Comparison of ENCODE assay signal across 8 cellular contexts in the genomic region with DNA sequence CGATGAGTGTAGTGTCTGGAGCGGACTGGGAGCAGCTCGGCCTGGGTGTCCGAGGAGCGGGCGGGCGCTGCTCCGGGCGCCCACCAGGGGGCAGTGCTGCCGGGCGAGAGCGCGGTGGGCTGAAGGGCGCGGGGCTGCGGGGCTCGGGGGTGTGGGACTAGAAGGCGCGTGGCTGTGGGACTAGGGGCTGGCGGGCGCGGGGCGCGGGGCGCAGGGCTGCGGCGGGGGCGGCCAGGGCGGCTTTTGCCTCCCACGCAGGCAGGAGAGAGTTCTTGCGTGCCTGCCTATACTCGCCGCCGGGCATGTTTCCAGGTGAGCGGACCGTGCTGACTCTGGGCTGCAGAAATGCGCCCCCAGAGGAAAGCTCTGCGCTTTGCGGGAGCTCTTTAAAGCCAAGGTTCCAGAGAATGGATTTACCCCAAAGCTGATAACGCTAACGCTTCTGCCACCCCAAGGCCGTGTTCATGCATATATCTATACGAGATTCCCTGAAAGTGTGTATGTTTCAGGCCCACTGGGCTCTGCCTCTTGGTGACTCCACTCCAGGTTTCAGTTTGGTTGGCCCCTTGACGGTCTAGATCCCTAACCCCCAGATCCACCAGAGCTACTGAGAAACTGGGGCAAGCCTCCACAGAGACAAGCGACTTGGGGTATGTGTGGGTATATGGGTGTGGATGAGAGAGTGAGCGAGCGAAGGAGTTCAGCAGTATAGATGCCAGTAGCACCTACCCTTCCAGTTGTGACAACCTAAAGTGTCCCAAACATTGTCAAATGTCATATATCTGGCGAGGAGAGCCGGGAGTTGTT. TPM values are rescaled to one million over a fixed set of nuclear protein-coding genes. Genes with fewer than 3 reads are reported as not detected.
DNase-seq lines count a peak whose midpoint lies in the region; ATAC-seq and TF ChIP-seq lines count a peak whose summit lies in the region.

No MANE protein-coding gene starts in this region.

- no peaks in the 10 kb centered on the region for H3K9me3 ChIP-seq in A673 (ENCODE audit: low read depth, low read length, poor library complexity, severe bottlenecking)

- H3K4me1 ChIP-seq in A673 (ENCODE audit: insufficient read depth, low read length, poor library complexity, severe bottlenecking): no peaks in the 10 kb centered on the region

- H3K27me3 ChIP-seq in A673 (replicated peaks; ENCODE audit: insufficient read depth, low read depth, low read length, poor library complexity): no peaks in the 10 kb centered on the region

- ATAC-seq in GM18517 (IDR thresholded peaks at IDR 0.05; ENCODE audit: unreplicated experiment): peak; percentile 90
- ATAC-seq in HG03045 (IDR thresholded peaks at IDR 0.05; ENCODE audit: unreplicated experiment): peak; percentile 94

- POLR2A ChIA-PET in A673 (lab: Charles Lee; ENCODE audit: low non-redundant PET): no interaction called here

- peak; percentile 60 for TF ChIP-seq CTCF in A673 (conservative IDR thresholded peaks at IDR 0.05; ENCODE audit: low read depth, low read length)
- peak; percentile 40 for TF ChIP-seq CTCF in epithelial cell of esophagus (IDR thresholded peaks at IDR 0.05; ENCODE audit: insufficient read depth, low read depth, low read length, missing control alignments)

- CTCF ChIA-PET in A673 (lab: Charles Lee): interaction anchor here (0.7 to 1.3 kb wide), 5 partner anchors 38 to 1646 kb away, joined by 3 to 16 read pairs (median 3); no protein-coding TSS in a partner anchor

- peak overlapping the region; percentile 44 for H3K4me3 ChIP-seq in A673 (ENCODE audit: low read depth, low read length, poor library complexity, severe bottlenecking)
- H3K4me3 ChIP-seq in epithelial cell of esophagus (ENCODE audit: low read length): peak overlapping the region; percentile 20

- no peaks in the 10 kb centered on the region for H3K36me3 ChIP-seq in A673 (ENCODE audit: insufficient read depth, low read length, poor library complexity, severe bottlenecking)

- no TSS peak for BruUV-seq in A673 (replicated peaks; lab: Mats Ljungman, UMichigan)

- intact Hi-C loops in A673 (cut with micrococcal nuclease; ENCODE audit: unreplicated experiment): no loop called here

- DNase-seq in A673 (ENCODE audit: low spot score) (peak; percentile 54), NCI-H526 (lab: John Stamatoyannopoulos, UW) (peak; percentile 46 to 80), epithelial cell of esophagus (ENCODE audit: low read depth) (peak; percentile 79), mucosa of gallbladder (ENCODE audit: low spot score) (peak; percentile 65)
- DNase-seq in activated CD8-positive, alpha-beta memory T cell treated with anti-CD3 and anti-CD28 coated beads, Interleukin-2, amount 50 U/mL, for 24 hours (ENCODE audit: extremely low read depth): peak; percentile 21
- DNase-seq in stimulated activated CD8-positive, alpha-beta memory T cell treated with anti-CD3 and anti-CD28 coated beads, Interleukin-2, amount 100 ng/mL, for 48 hours (ENCODE audit: low read depth in 2 of 2): peak; percentile 52 to 53

- no peak overlapping the region for H3K27ac ChIP-seq in A673 (ENCODE audit: low read depth, low read length, poor library complexity, severe bottlenecking)

RNA-seq across cellular contexts. Expression of a gene that starts 56.2 kb away (rescaled TPM):
- total RNA-seq in A673 (2021) (0.70 and 0.84 TPM in 2 replicates), mucosa of gallbladder (3.4 TPM)

Comparison
In these comparisons a context has a peak if more than half of its experiments do, and no peak if none do; other contexts are left out.
1. DNase-seq: peak in every context shown above with its lines; median percentile 79 in epithelial cell of esophagus; 65 in mucosa of gallbladder; 63 in NCI-H526; 54 in A673; 52 in stimulated activated CD8-positive, alpha-beta memory T cell treated with anti-CD3 and anti-CD28 coated beads, Interleukin-2, amount 100 ng/mL, for 48 hours; 21 in activated CD8-positive, alpha-beta memory T cell treated with anti-CD3 and anti-CD28 coated beads, Interleukin-2, amount 50 U/mL, for 24 hours.